In genomic region chr10:28587970-28588290, GRCh38 we compare ENCODE assay signal across 8 cellular contexts. TPM values are rescaled to one million over a fixed set of nuclear protein-coding genes. Genes with fewer than 3 reads are reported as not detected.
A peak's percentile ranks its signal among the peaks of the same experiment; 100 is the strongest.
DNase-seq lines count a peak whose midpoint lies in the region; ATAC-seq, FAIRE-seq and TF ChIP-seq lines count a peak whose summit lies in the region.

No MANE protein-coding gene starts in this region.

- no peak overlapping the region for H3K9ac ChIP-seq in HepG2 (ENCODE audit: insufficient read depth, low read depth, low read length)

- peaks cover 29% of the 10 kb centered on the region for H3K79me2 ChIP-seq in HepG2 (ENCODE audit: insufficient read depth, low read length)

- POLR2A ChIA-PET in activated CD8-positive, alpha-beta T cell treated with anti-CD3 and anti-CD28 coated beads for 36 hours (lab: Charles Lee) = interaction anchor here (0.9 to 1.1 kb wide), 3 partner anchors 23 to 55 kb away, joined by 3 to 4 read pairs (median 3); partner anchors contain the start of gene WAC
- POLR2A ChIA-PET in activated CD8-positive, alpha-beta T cell treated with anti-CD3 and anti-CD28 coated beads, Interleukin-2, amount 10 ng/mL, durations not matched to agents 7 days and 5 days (lab: Charles Lee) = no interaction called here
- POLR2A ChIA-PET in HepG2 (lab: Yijun Ruan, JAX) = no interaction called here
- POLR2A ChIA-PET in naive thymus-derived CD4-positive, alpha-beta T cell (lab: Charles Lee) = no interaction called here

- no peak overlapping the region for H2AFZ ChIP-seq in HepG2 (ENCODE audit: low read length)

- H3K9me3 ChIP-seq in HepG2 (ENCODE audit: low read length) = no peaks in the 10 kb centered on the region
- no peaks in the 10 kb centered on the region for H3K9me3 ChIP-seq in upper lobe of right lung
- H3K9me3 ChIP-seq in naive thymus-derived CD4-positive, alpha-beta T cell (ENCODE audit: control insufficient read depth in 2 of 3, low read length in 3 of 3) = no peaks in the 10 kb centered on the region

- intact Hi-C loops in activated CD8-positive, alpha-beta T cell treated with anti-CD3 and anti-CD28 coated beads for 36 hours (cut with micrococcal nuclease) = no loop called here
- intact Hi-C loops in HepG2 (cut with micrococcal nuclease; ENCODE audit: unreplicated experiment) (loop anchor here (1.0 kb wide), 1 partner anchor 156 kb away; no protein-coding TSS in a partner anchor), upper lobe of right lung (cut with DNase I) (no loop called here)
- intact Hi-C loops in naive thymus-derived CD4-positive, alpha-beta T cell (cut with micrococcal nuclease) = loop anchor here in 1 of 2 donors (5.0 kb wide), 1 partner anchor 56 kb away; the partner anchor contains the start of gene WAC

- H3K4me3 Mint-ChIP-seq in activated CD8-positive, alpha-beta T cell treated with anti-CD3 and anti-CD28 coated beads for 36 hours = no peak overlapping the region
- H3K4me3 Mint-ChIP-seq in activated CD8-positive, alpha-beta T cell treated with anti-CD3 and anti-CD28 coated beads, Interleukin-2, amount 10 ng/mL, durations not matched to agents 7 days and 5 days = no peak overlapping the region
- H3K4me3 Mint-ChIP-seq in naive thymus-derived CD4-positive, alpha-beta T cell = no peak overlapping the region

- TF ChIP-seq POLR2A in HepG2 (IDR thresholded peaks at IDR 0.05; ENCODE audit: insufficient read depth in 1 of 2, low read depth in 2 of 2, low read length in 2 of 2) = no peak

- H3K9me3 Mint-ChIP-seq in activated CD8-positive, alpha-beta T cell treated with anti-CD3 and anti-CD28 coated beads for 36 hours = no peaks in the 10 kb centered on the region
- no peaks in the 10 kb centered on the region for H3K9me3 Mint-ChIP-seq in activated CD8-positive, alpha-beta T cell treated with anti-CD3 and anti-CD28 coated beads, Interleukin-2, amount 10 ng/mL, durations not matched to agents 7 days and 5 days (ENCODE audit: insufficient read depth)
- H3K9me3 Mint-ChIP-seq in naive thymus-derived CD4-positive, alpha-beta T cell = no peaks in the 10 kb centered on the region

- no peaks in the 10 kb centered on the region for H3K27me3 Mint-ChIP-seq in activated CD8-positive, alpha-beta T cell treated with anti-CD3 and anti-CD28 coated beads for 36 hours
- H3K27me3 Mint-ChIP-seq in activated CD8-positive, alpha-beta T cell treated with anti-CD3 and anti-CD28 coated beads, Interleukin-2, amount 10 ng/mL, durations not matched to agents 7 days and 5 days (ENCODE audit: low read depth) = no peaks in the 10 kb centered on the region
- no peaks in the 10 kb centered on the region for H3K27me3 Mint-ChIP-seq in naive thymus-derived CD4-positive, alpha-beta T cell

- H3K27ac ChIP-seq in HepG2 (ENCODE audit: extremely low read length, insufficient read depth, low read length) (no peak overlapping the region), upper lobe of right lung (no peak overlapping the region)
- no peak overlapping the region for H3K27ac ChIP-seq in naive thymus-derived CD4-positive, alpha-beta T cell (ENCODE audit: low read depth, low read length)

- no peak overlapping the region for H3K4me2 ChIP-seq in HepG2 (ENCODE audit: low read depth, low read length)

- peaks cover 14 to 84% of the 10 kb centered on the region in 2 experiments for H3K36me3 ChIP-seq in HepG2 (replicated peaks in 1 of 2; ENCODE audit: control insufficient read depth in 1 of 2, insufficient read depth in 2 of 2, low read length in 2 of 2)
- H3K36me3 ChIP-seq in upper lobe of right lung = peaks cover 58% of the 10 kb centered on the region
- H3K36me3 ChIP-seq in naive thymus-derived CD4-positive, alpha-beta T cell (ENCODE audit: control insufficient read depth in 2 of 3, insufficient read depth in 3 of 3, low read length in 3 of 3) = peaks cover 3 to 55% (median 25%) of the 10 kb centered on the region in 3 experiments

- 65% methylated on average over 1 of the region's 1 CpG for WGBS in HepG2 (ENCODE audit: low lambda C conversion rate)

- H3K27me3 ChIP-seq in HepG2 (ENCODE audit: control insufficient read depth in 1 of 2, insufficient read depth in 2 of 2, low read length in 2 of 2) = no peaks in the 10 kb centered on the region
- H3K27me3 ChIP-seq in upper lobe of right lung = no peaks in the 10 kb centered on the region
- H3K27me3 ChIP-seq in naive thymus-derived CD4-positive, alpha-beta T cell (ENCODE audit: control insufficient read depth in 2 of 2, insufficient read depth in 2 of 2, low read length in 2 of 2) = no peaks in the 10 kb centered on the region

- CTCF ChIA-PET in activated CD8-positive, alpha-beta T cell treated with anti-CD3 and anti-CD28 coated beads for 36 hours (lab: Charles Lee) = no interaction called here
- CTCF ChIA-PET in activated CD8-positive, alpha-beta T cell treated with anti-CD3 and anti-CD28 coated beads, Interleukin-2, amount 10 ng/mL, durations not matched to agents 7 days and 5 days (lab: Charles Lee) = no interaction called here
- CTCF ChIA-PET in HepG2 (lab: Yijun Ruan, JAX; ENCODE audit: low intra/inter-chr PET ratio, low total read pairs) = no interaction called here
- CTCF ChIA-PET in naive thymus-derived CD4-positive, alpha-beta T cell (lab: Charles Lee) = no interaction called here

- peaks cover 43% of the 10 kb centered on the region for H3K4me1 Mint-ChIP-seq in activated CD8-positive, alpha-beta T cell treated with anti-CD3 and anti-CD28 coated beads for 36 hours (ENCODE audit: low read depth)
- peaks cover 12% of the 10 kb centered on the region for H3K4me1 Mint-ChIP-seq in activated CD8-positive, alpha-beta T cell treated with anti-CD3 and anti-CD28 coated beads, Interleukin-2, amount 10 ng/mL, durations not matched to agents 7 days and 5 days (ENCODE audit: low read depth)
- peaks cover 17 to 62% (median 52%) of the 10 kb centered on the region in 7 donors for H3K4me1 Mint-ChIP-seq in naive thymus-derived CD4-positive, alpha-beta T cell

- H4K20me1 ChIP-seq in HepG2 (ENCODE audit: insufficient read depth, low read length) = peaks cover 23% of the 10 kb centered on the region

- peaks cover 60% of the 10 kb centered on the region for H3K36me3 Mint-ChIP-seq in activated CD8-positive, alpha-beta T cell treated with anti-CD3 and anti-CD28 coated beads for 36 hours (ENCODE audit: low read depth)
- H3K36me3 Mint-ChIP-seq in activated CD8-positive, alpha-beta T cell treated with anti-CD3 and anti-CD28 coated beads, Interleukin-2, amount 10 ng/mL, durations not matched to agents 7 days and 5 days (ENCODE audit: low read depth) = peaks cover 70% of the 10 kb centered on the region
- peaks cover 6 to 60% (median 39%) of the 10 kb centered on the region in 5 donors for H3K36me3 Mint-ChIP-seq in naive thymus-derived CD4-positive, alpha-beta T cell

- H3K4me3 ChIP-seq in HepG2 (replicated peaks in 1 of 3; ENCODE audit: insufficient read depth in 1 of 3, low read depth in 2 of 3, low read length in 3 of 3) (no peak overlapping the region), upper lobe of right lung (no peak overlapping the region)
- H3K4me3 ChIP-seq in naive thymus-derived CD4-positive, alpha-beta T cell (ENCODE audit: low read length) = no peak overlapping the region

- no peak for TF ChIP-seq RAD21 in HepG2 (CRISPR knock-in tag; IDR thresholded peaks at IDR 0.05)

- TF ChIP-seq CTCF in activated CD8-positive, alpha-beta T cell treated with anti-CD3 and anti-CD28 coated beads for 36 hours (IDR thresholded peaks at IDR 0.05) = no peak
- TF ChIP-seq CTCF in HepG2 (CRISPR knock-in tag; IDR thresholded peaks at IDR 0.05) (no peak), upper lobe of right lung (IDR thresholded peaks at IDR 0.05) (peak; percentile 22)

- peak overlapping the region; percentile 30 for H3K27ac Mint-ChIP-seq in activated CD8-positive, alpha-beta T cell treated with anti-CD3 and anti-CD28 coated beads for 36 hours
- no peak overlapping the region for H3K27ac Mint-ChIP-seq in activated CD8-positive, alpha-beta T cell treated with anti-CD3 and anti-CD28 coated beads, Interleukin-2, amount 10 ng/mL, durations not matched to agents 7 days and 5 days
- peak overlapping the region in 2 of 9 donors; percentile 44 to 71 for H3K27ac Mint-ChIP-seq in naive thymus-derived CD4-positive, alpha-beta T cell

- no peak for ATAC-seq in activated CD8-positive, alpha-beta T cell treated with anti-CD3 and anti-CD28 coated beads for 36 hours
- ATAC-seq in activated CD8-positive, alpha-beta T cell treated with anti-CD3 and anti-CD28 coated beads, Interleukin-2, amount 10 ng/mL, durations not matched to agents 7 days and 5 days = no peak
- ATAC-seq in HepG2 = peak; percentile 39; the same call in 1 of the 3 replicates
- peak; percentile 81 for ATAC-seq in upper lobe of right lung
- no peak for ATAC-seq in GM19035 (IDR thresholded peaks at IDR 0.05; ENCODE audit: unreplicated experiment)
- ATAC-seq in naive thymus-derived CD4-positive, alpha-beta T cell = no peak

- DNase-seq in activated CD8-positive, alpha-beta T cell treated with anti-CD3 and anti-CD28 coated beads for 36 hours = no peak
- no peak for DNase-seq in activated CD8-positive, alpha-beta T cell treated with anti-CD3 and anti-CD28 coated beads, Interleukin-2, amount 10 ng/mL, durations not matched to agents 7 days and 5 days
- DNase-seq in cerebellar cortex (ENCODE audit: low spot score) (peak; percentile 69), HepG2 (ENCODE audit: low spot score) (no peak), upper lobe of right lung (no peak), GF-D8 (lab: John Stamatoyannopoulos, UW) (no peak)
- no peak for DNase-seq in naive thymus-derived CD4-positive, alpha-beta T cell

- TF ChIP-seq EP300 in HepG2 (IDR thresholded peaks at IDR 0.05; ENCODE audit: low read depth in 2 of 2, low read length in 2 of 2) (no peak), HepG2 (CRISPR knock-in tag; IDR thresholded peaks at IDR 0.05; ENCODE audit: borderline replicate concordance) (no peak)

- no TSS peak for BruUV-seq in HepG2 (replicated peaks; lab: Mats Ljungman, UMichigan)

- in situ Hi-C loops in HepG2 (cut with HindIII; ENCODE audit: extremely low pct_ligation_motif_present, low pct_unique_long_range_greater_than_20kb) = no loop called here

- peak; percentile 18 for FAIRE-seq in HepG2 (lab: Jason Lieb, UNC)

- H3K4me1 ChIP-seq in HepG2 (ENCODE audit: insufficient read depth, low read length) = no peaks in the 10 kb centered on the region
- H3K4me1 ChIP-seq in upper lobe of right lung = peaks cover 30% of the 10 kb centered on the region
- peaks cover 0 to 6% of the 10 kb centered on the region in 2 donors for H3K4me1 ChIP-seq in naive thymus-derived CD4-positive, alpha-beta T cell (ENCODE audit: control insufficient read depth in 2 of 2, insufficient read depth in 2 of 2, low read length in 2 of 2)

RNA-seq across cellular contexts. Expression of gene WAC, which starts 55.0 kb away (rescaled TPM):
- total RNA-seq in activated CD8-positive, alpha-beta T cell treated with anti-CD3 and anti-CD28 coated beads for 36 hours = 100 to 1,000 TPM in 1 of 2 experiments, 10 to 100 TPM in 1; 95.2 to 102 TPM
- 100 to 1,000 TPM; 126 to 131 TPM for total RNA-seq in activated CD8-positive, alpha-beta T cell treated with anti-CD3 and anti-CD28 coated beads, Interleukin-2, amount 10 ng/mL, durations not matched to agents 7 days and 5 days
- total RNA-seq in HepG2 (2016; rRNA removed; fragmentation: Illumina TruSeq; extraction: Trizol) = 69.1 and 70.2 TPM in 2 replicates
- total RNA-seq in HepG2 (2016; cell fraction: cytosol; rRNA removed; fragmentation: Illumina TruSeq; extraction: Trizol; ENCODE audit: low read depth) = 22.3 and 23.3 TPM in 2 replicates
- 68.2 and 73.1 TPM in 2 replicates for total RNA-seq in HepG2 (2016; cell fraction: insoluble cytoplasmic fraction; rRNA removed; fragmentation: Illumina TruSeq; extraction: Trizol)
- 51.1 and 64.4 TPM in 2 replicates for total RNA-seq in HepG2 (2016; cell fraction: membrane; rRNA removed; fragmentation: Illumina TruSeq; extraction: Trizol)
- total RNA-seq in HepG2 (2016; cell fraction: nucleus; rRNA removed; fragmentation: Illumina TruSeq; extraction: Trizol) = 66.1 and 73.8 TPM in 2 replicates
- 85.2 and 96.2 TPM in 2 replicates for polyA plus RNA-seq in HepG2 (2011; rRNA removed)
- 48.8 and 67.1 TPM in 2 replicates for polyA plus RNA-seq in HepG2 (2011; cell fraction: cytosol; rRNA removed)
- polyA plus RNA-seq in HepG2 (2011; cell fraction: nucleus; rRNA removed) = 38.1 and 40.6 TPM in 2 replicates
- 63.9 and 73.2 TPM in 2 replicates for polyA plus RNA-seq in HepG2 (2012)
- 8.0 and 9.8 TPM in 2 replicates for polyA plus RNA-seq in HepG2 (2016; cell fraction: cytosol; fragmentation: Illumina TruSeq; extraction: Trizol; ENCODE audit: low read depth)
- 85.0 and 88.2 TPM in 2 replicates for polyA plus RNA-seq in HepG2 (2016; cell fraction: insoluble cytoplasmic fraction; fragmentation: Illumina TruSeq; extraction: Trizol; ENCODE audit: low read depth)
- 33.0 and 38.6 TPM in 2 replicates for polyA plus RNA-seq in HepG2 (2016; cell fraction: membrane; fragmentation: Illumina TruSeq; extraction: Trizol; ENCODE audit: low read depth)
- polyA plus RNA-seq in HepG2 (2016; cell fraction: nucleus; fragmentation: Illumina TruSeq; extraction: Trizol; ENCODE audit: insufficient read depth, low read depth) = 68.4 and 72.1 TPM in 2 replicates
- polyA minus RNA-seq in HepG2 (2011; rRNA and poly(A)+ RNA removed; ENCODE audit: low replicate concordance) = 86.5 and 108 TPM in 2 replicates
- polyA minus RNA-seq in HepG2 (2011; cell fraction: cytosol; rRNA and poly(A)+ RNA removed) = 44.2 and 45.6 TPM in 2 replicates
- 145 and 151 TPM in 2 replicates for polyA minus RNA-seq in HepG2 (2011; cell fraction: nucleus; rRNA and poly(A)+ RNA removed)
- 122 TPM for total RNA-seq in upper lobe of right lung
- total RNA-seq in naive thymus-derived CD4-positive, alpha-beta T cell = 100 to 1,000 TPM; 143 to 184 (median 179) TPM
- 100 to 1,000 TPM in 1 of 2 donors, 10 to 100 TPM in 1; 86.0 to 115 TPM for polyA plus RNA-seq in naive thymus-derived CD4-positive, alpha-beta T cell

Comparison
In these comparisons a context has a peak if more than half of its experiments do, and no peak if none do; other contexts are left out.
1. ATAC-seq: peak in HepG2 (single experiment) and upper lobe of right lung (single experiment); none in activated CD8-positive, alpha-beta T cell treated with anti-CD3 and anti-CD28 coated beads for 36 hours (single experiment), activated CD8-positive, alpha-beta T cell treated with anti-CD3 and anti-CD28 coated beads, Interleukin-2, amount 10 ng/mL, durations not matched to agents 7 days and 5 days (single experiment), GM19035 (single experiment) and naive thymus-derived CD4-positive, alpha-beta T cell (single experiment).